ENCODE assay signal across 18 cellular contexts in genomic region chr7:79436378-79436777, GRCh38.
"Had no signal": no experiment of that assay in that cellular context is flagged by ENCODE, and none has a peak within 500 bp of the region (broad histone marks: within the 10 kb centered on the region; RNA-seq: fewer than 3 reads in every experiment).

No MANE protein-coding gene starts in this region.

- H3K9me3 Mint-ChIP-seq: activated CD4-positive, alpha-beta T cell treated with anti-CD3 and anti-CD28 coated beads, Interleukin-2, amount 10 ng/mL, durations not matched to agents 24 days and 14 days; activated naive CD8-positive, alpha-beta T cell treated with anti-CD3 and anti-CD28 coated beads for 36 hours; activated T-helper 17 cell treated with anti-CD3 and anti-CD28 coated beads, Interleukin-2, amount 50 U/mL, for 72 hours had no signal

- H3K4me1 ChIP-seq: upper lobe of right lung had no signal

- H3K27me3 ChIP-seq: upper lobe of right lung had no signal

- H3K4me1 Mint-ChIP-seq: activated CD4-positive, alpha-beta T cell treated with anti-CD3 and anti-CD28 coated beads, Interleukin-2, amount 10 ng/mL, durations not matched to agents 24 days and 14 days; activated naive CD8-positive, alpha-beta T cell treated with anti-CD3 and anti-CD28 coated beads for 36 hours; activated T-helper 17 cell treated with anti-CD3 and anti-CD28 coated beads, Interleukin-2, amount 50 U/mL, for 72 hours had no signal

- DNase-seq: activated CD4-positive, alpha-beta T cell treated with anti-CD3 and anti-CD28 coated beads, Interleukin-2, amount 10 ng/mL, durations not matched to agents 24 days and 14 days; activated CD8-positive, alpha-beta T cell treated with anti-CD3 and anti-CD28 coated beads for 36 hours; activated naive CD4-positive, alpha-beta T cell; activated naive CD8-positive, alpha-beta T cell treated with anti-CD3 and anti-CD28 coated beads for 36 hours; activated T-cell treated with anti-CD3 and anti-CD28 coated beads, Interleukin-2, amount 50 U/mL, for 1 hour; amygdala; dermis blood vessel endothelial cell; hypothalamus; occipital lobe; retina; stimulated activated CD4-positive, alpha-beta T cell treated with anti-CD3 and anti-CD28 coated beads, Interleukin-12 subunit alpha, Interleukin-12 subunit beta, amount 100 ng/mL, for 4 hours; stimulated activated CD4-positive, alpha-beta T cell treated with anti-CD3 and anti-CD28 coated beads, Interleukin-1b, Interleukin-23, amount 100 ng/mL, for 48 hours; stimulated activated CD8-positive, alpha-beta memory T cell treated with anti-CD3 and anti-CD28 coated beads, Interleukin-4, amount 100 ng/mL, for 48 hours; stimulated activated naive CD4-positive, alpha-beta T cell; T1000; upper lobe of right lung had no signal

- H3K36me3 ChIP-seq: upper lobe of right lung had no signal

- H3K27me3 Mint-ChIP-seq: activated CD4-positive, alpha-beta T cell treated with anti-CD3 and anti-CD28 coated beads, Interleukin-2, amount 10 ng/mL, durations not matched to agents 24 days and 14 days; activated T-helper 17 cell treated with anti-CD3 and anti-CD28 coated beads, Interleukin-2, amount 50 U/mL, for 72 hours had no signal

- H3K4me3 ChIP-seq: upper lobe of right lung had no signal

- H3K36me3 Mint-ChIP-seq: activated naive CD8-positive, alpha-beta T cell treated with anti-CD3 and anti-CD28 coated beads for 36 hours had no signal

- H3K27ac Mint-ChIP-seq: activated CD4-positive, alpha-beta T cell treated with anti-CD3 and anti-CD28 coated beads, Interleukin-2, amount 10 ng/mL, durations not matched to agents 24 days and 14 days; activated CD8-positive, alpha-beta T cell treated with anti-CD3 and anti-CD28 coated beads for 36 hours; activated naive CD8-positive, alpha-beta T cell treated with anti-CD3 and anti-CD28 coated beads for 36 hours; activated T-helper 17 cell treated with anti-CD3 and anti-CD28 coated beads, Interleukin-2, amount 50 U/mL, for 72 hours had no signal

- H3K4me3 Mint-ChIP-seq: activated CD4-positive, alpha-beta T cell treated with anti-CD3 and anti-CD28 coated beads, Interleukin-2, amount 10 ng/mL, durations not matched to agents 24 days and 14 days; activated CD8-positive, alpha-beta T cell treated with anti-CD3 and anti-CD28 coated beads for 36 hours; activated naive CD8-positive, alpha-beta T cell treated with anti-CD3 and anti-CD28 coated beads for 36 hours; activated T-helper 17 cell treated with anti-CD3 and anti-CD28 coated beads, Interleukin-2, amount 50 U/mL, for 72 hours had no signal

- H3K27ac ChIP-seq: upper lobe of right lung had no signal

- ATAC-seq: activated CD8-positive, alpha-beta T cell treated with anti-CD3 and anti-CD28 coated beads for 36 hours; activated T-helper 17 cell treated with anti-CD3 and anti-CD28 coated beads, Interleukin-2, amount 50 U/mL, for 72 hours; left lobe of liver; upper lobe of right lung had no signal
